ENCODE assay signal across 17 cellular contexts in the genomic region with DNA sequence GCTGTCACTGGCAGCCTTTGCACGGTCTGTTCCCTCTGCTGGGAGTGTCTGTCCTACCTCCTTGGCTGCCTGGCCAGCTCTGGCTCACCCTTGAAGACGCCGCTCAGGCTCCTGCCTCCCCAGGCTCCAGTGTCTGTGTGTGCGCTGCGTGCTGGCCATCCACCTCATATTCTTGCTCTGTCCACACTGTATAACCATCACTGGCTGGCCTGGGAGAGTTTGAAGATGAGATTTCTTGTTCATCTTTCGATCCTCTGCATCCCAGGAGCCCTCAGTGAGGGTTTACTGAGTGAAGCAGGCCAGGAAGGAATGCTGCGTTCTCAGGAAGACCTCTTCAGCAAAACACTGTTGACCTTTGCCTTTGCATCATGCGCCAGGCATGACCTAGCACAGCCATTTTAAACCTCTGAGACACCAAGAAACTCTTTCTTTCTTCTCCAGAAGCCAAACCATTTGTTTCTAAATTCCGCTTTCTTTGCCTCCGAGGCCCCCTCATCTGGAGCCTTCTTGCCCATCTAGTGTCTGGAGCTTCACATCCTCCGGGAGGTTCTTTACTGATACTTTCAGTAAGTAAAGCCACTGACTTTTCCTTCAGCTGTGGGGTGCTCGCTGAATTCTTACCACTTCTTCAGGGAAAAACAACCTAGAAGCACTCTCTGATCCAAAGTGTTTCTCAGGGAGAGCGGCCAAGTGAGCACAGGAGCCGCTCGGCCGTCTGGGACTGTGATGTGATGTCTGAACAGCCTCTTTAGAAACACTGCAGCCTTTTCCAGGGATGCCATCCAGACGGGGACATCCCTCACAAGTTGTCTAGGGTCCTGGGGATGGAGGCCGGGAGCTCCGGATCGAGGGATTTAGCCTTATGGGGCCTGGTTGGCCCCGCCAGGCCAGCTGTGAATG.
DNase-seq lines count a peak whose midpoint lies in the region; ATAC-seq and TF ChIP-seq lines count a peak whose summit lies in the region.
"Had no signal": no experiment of that assay in that cellular context is flagged by ENCODE, and none has a peak within 500 bp of the region (broad histone marks: within the 10 kb centered on the region; RNA-seq: fewer than 3 reads in every experiment).

No MANE protein-coding gene starts in this region.

- H3K9me3 Mint-ChIP-seq in nephron = no peaks in the 10 kb centered on the region

- peak overlapping the region in 1 of 3 experiments; percentile 35 for H3K4me3 Mint-ChIP-seq in nephron
- H3K4me3 Mint-ChIP-seq: B cell; T-helper 1 cell treated with Interleukin-12 subunit alpha and Interleukin-12 subunit beta and Interleukin-4 antibody, amounts not matched to agents 30 μg/mL and 1 μg/mL, for 36 hours had no signal

- no peak for TF ChIP-seq POLR2A in suprapubic skin (IDR thresholded peaks at IDR 0.05)

- no peaks in the 10 kb centered on the region for H3K9me3 ChIP-seq in adipocyte (ENCODE audit: control insufficient read depth, low read length)
- no peaks in the 10 kb centered on the region for H3K9me3 ChIP-seq in suprapubic skin

- no peaks in the 10 kb centered on the region for H3K27me3 Mint-ChIP-seq in nephron (ENCODE audit: low read depth)
- H3K27me3 Mint-ChIP-seq: B cell had no signal

- H3K27ac Mint-ChIP-seq in nephron = peak overlapping the region in 2 of 3 experiments; percentile 97 to 100
- H3K27ac Mint-ChIP-seq: B cell; T-helper 1 cell treated with Interleukin-12 subunit alpha and Interleukin-12 subunit beta and Interleukin-4 antibody, amounts not matched to agents 30 μg/mL and 1 μg/mL, for 36 hours had no signal

- H3K4me1 ChIP-seq in adipocyte (ENCODE audit: control insufficient read depth, insufficient read depth, low read length) (peaks cover 48% of the 10 kb centered on the region), suprapubic skin (peaks cover 66% of the 10 kb centered on the region)

- peak overlapping the region; percentile 5 for H3K4me3 ChIP-seq in adipocyte (ENCODE audit: low read length)
- H3K4me3 ChIP-seq in suprapubic skin = no peak overlapping the region

- no peaks in the 10 kb centered on the region for H3K36me3 Mint-ChIP-seq in nephron (ENCODE audit: low read depth)

- H3K27me3 ChIP-seq in adipocyte (replicated peaks; ENCODE audit: control insufficient read depth, insufficient read depth, low read length) = no peaks in the 10 kb centered on the region
- no peaks in the 10 kb centered on the region for H3K27me3 ChIP-seq in suprapubic skin

- peak; percentile 45 for ATAC-seq in Right ventricle myocardium superior (ENCODE audit: poor library complexity)
- ATAC-seq: activated CD4-positive, CD25-positive, alpha-beta regulatory T cell treated with anti-CD3 and anti-CD28 coated beads, Interleukin-2, amount 50 U/mL, for 24 hours had no signal

- intact Hi-C loops in Right ventricle myocardium superior (cut with DNase I) = no loop called here

- peaks cover 81% of the 10 kb centered on the region for H3K4me1 Mint-ChIP-seq in nephron

- peak overlapping the region; percentile 34 for H3K27ac ChIP-seq in suprapubic skin

- H3K9ac ChIP-seq in adipocyte (ENCODE audit: low read length) = peak overlapping the region; percentile 48

- 90% methylated on average over 18 of the region's 21 CpGs for WGBS in suprapubic skin

- H3K36me3 ChIP-seq in adipocyte (ENCODE audit: control insufficient read depth, insufficient read depth, low read length, severe bottlenecking) (no peaks in the 10 kb centered on the region), suprapubic skin (no peaks in the 10 kb centered on the region)

- TF ChIP-seq CTCF in nephron (IDR thresholded peaks at IDR 0.05; ENCODE audit: unreplicated experiment in 3 of 3) (no peak), suprapubic skin (IDR thresholded peaks at IDR 0.05) (no peak)

- no peak for TF ChIP-seq EP300 in suprapubic skin (IDR thresholded peaks at IDR 0.05)

- DNase-seq in adipocyte (ENCODE audit: low read depth) (no peak), Right ventricle myocardium superior (peak; percentile 67), suprapubic skin (ENCODE audit: low spot score in 2 of 2) (peak in 1 of 2 donors; percentile 50), iPS-NIHi7 (ENCODE audit: extremely low spot score) (no peak), SHP77 treated with DMSO at 0.1 percent for 48 hours (lab: John Stamatoyannopoulos, UW) (no peak), GM19238 (ENCODE audit: insufficient read length, low spot score) (no peak)
- no peak for DNase-seq in stimulated activated CD4-positive, alpha-beta T cell treated with anti-CD3 and anti-CD28 coated beads, Interleukin-2, amount 100 ng/mL, for 48 hours
- DNase-seq: activated T-cell treated with anti-CD3 and anti-CD28 coated beads for 4 hours; DND-41; foreskin melanocyte; MV-4-11; NCI-H345; stimulated activated CD4-positive, alpha-beta T cell treated with anti-CD3 and anti-CD28 coated beads, Interleukin-12 subunit alpha, Interleukin-12 subunit beta, amount 100 ng/mL, for 4 hours had no signal
